8 cellular contexts compared by ENCODE assay signal in genomic region chr19:58514564-58515020, GRCh38. TPM values are rescaled to one million over a fixed set of nuclear protein-coding genes. Genes with fewer than 3 reads are reported as not detected.
DNase-seq lines count a peak whose midpoint lies in the region; ATAC-seq, FAIRE-seq and TF ChIP-seq lines count a peak whose summit lies in the region.

No MANE protein-coding gene starts in this region.

- no peak overlapping the region for H2BK20ac ChIP-seq in IMR-90 (ENCODE audit: low read depth, low read length)

- peak overlapping the region; percentile 29 to 53; a peak in 1 of 4 replicates for H4K8ac ChIP-seq in IMR-90 (ENCODE audit: low read depth in 2 of 2, low read length in 2 of 2)

- H2AFZ ChIP-seq in IMR-90 (replicated peaks; ENCODE audit: low read length, poor library complexity): no peak overlapping the region

- peaks cover 26% of the 10 kb centered on the region for H4K20me1 ChIP-seq in IMR-90 (ENCODE audit: insufficient read depth, low read length)

- H3K9me1 ChIP-seq in IMR-90 (ENCODE audit: insufficient read depth, low read length): peaks cover 8% of the 10 kb centered on the region

- 0 out of 2 replicates have a peak overlapping the region, but pooled peaks have one; percentile 3 for H3K14ac ChIP-seq in IMR-90 (replicated peaks; ENCODE audit: low read depth, low read length)

- no peak overlapping the region for H2BK120ac ChIP-seq in IMR-90 (ENCODE audit: low read depth, low read length)

- intact Hi-C loops in IMR-90 (cut with micrococcal nuclease): loop anchor here (5.0 kb wide), 1 partner anchor 207 kb away; the partner anchor contains the start of gene ERVK3-1

- H3K4me2 ChIP-seq in IMR-90 (ENCODE audit: low read depth, low read length): peak overlapping the region; percentile 20; the same call in 1 of the 2 replicates

- WGBS in IMR-90 (ENCODE audit: extremely low coverage in 2 of 2, insufficient read length in 1 of 2), 2 experiments: no CpG with 5 or more reads among the region's 3 CpGs

- DNase-seq in AG09309 (ENCODE audit: low read depth) (no peak), IMR-90 (no peak), bronchial epithelial cell (ENCODE audit: low read depth) (no peak), UCSD-AML1 (lab: John Stamatoyannopoulos, UW; ENCODE audit: unreplicated experiment) (no peak), 8988T (no peak)

- no TSS peak for BruUV-seq in IMR-90 (replicated peaks; lab: Mats Ljungman, UMichigan)

- peak overlapping the region; percentile 53 for H2AK5ac ChIP-seq in IMR-90 (ENCODE audit: low read depth, low read length)

- H3K18ac ChIP-seq in IMR-90 (ENCODE audit: low read depth, low read length): no peak overlapping the region

- ATAC-seq in IMR-90 (ENCODE audit: low read depth): no peak
- ATAC-seq in GM18873 (IDR thresholded peaks at IDR 0.05; ENCODE audit: low FRiP score, unreplicated experiment): no peak
- no peak for ATAC-seq in GM21360 (IDR thresholded peaks at IDR 0.05; ENCODE audit: unreplicated experiment)

- no peak overlapping the region for H3K56ac ChIP-seq in IMR-90 (ENCODE audit: extremely low read depth, insufficient read depth, low read length)

- FAIRE-seq in bronchial epithelial cell (lab: Jason Lieb, UNC): no peak

- POLR2A ChIA-PET in IMR-90 (lab: Charles Lee; ENCODE audit: unreplicated experiment): no interaction called here

- TF ChIP-seq CTCF in AG09309 (IDR thresholded peaks at IDR 0.05; ENCODE audit: control insufficient read depth, insufficient read depth, low read depth, low read length, missing control alignments): no peak
- TF ChIP-seq CTCF in IMR-90 (conservative IDR thresholded peaks at IDR 0.05; ENCODE audit: low read depth, low read length): no peak
- TF ChIP-seq CTCF in bronchial epithelial cell (IDR thresholded peaks at IDR 0.05; ENCODE audit: insufficient read depth, low read length, severe bottlenecking): no peak

- no peak overlapping the region for H4K5ac ChIP-seq in IMR-90 (ENCODE audit: low read depth, low read length)

- peaks cover 6% of the 10 kb centered on the region for H3K4me1 ChIP-seq in IMR-90 (ENCODE audit: control insufficient read depth, insufficient read depth, low read length)
- peaks cover 38% of the 10 kb centered on the region for H3K4me1 ChIP-seq in mucosa of stomach (ENCODE audit: control insufficient read depth, insufficient read depth, low read length)

- no peak overlapping the region for H2BK5ac ChIP-seq in IMR-90 (ENCODE audit: low read depth, low read length, poor library complexity, severe bottlenecking)

- TF ChIP-seq POLR2A in IMR-90 (IDR thresholded peaks at IDR 0.05; ENCODE audit: low read depth, low read length): no peak

- H3K27ac ChIP-seq in IMR-90 (ENCODE audit: insufficient read depth, low read length): no peak overlapping the region

- no peak overlapping the region for H2AK9ac ChIP-seq in IMR-90 (replicated peaks; ENCODE audit: low read depth, low read length, poor library complexity)

- CTCF ChIA-PET in IMR-90 (lab: Yijun Ruan, JAX): no interaction called here

- H3K27me3 ChIP-seq in IMR-90 (ENCODE audit: control insufficient read depth, insufficient read depth, low read length) (no peaks in the 10 kb centered on the region), bronchial epithelial cell (ENCODE audit: control insufficient read depth, insufficient read depth, low read length) (no peaks in the 10 kb centered on the region), mucosa of stomach (ENCODE audit: control insufficient read depth, insufficient read depth, low read length) (no peaks in the 10 kb centered on the region)

- no peak overlapping the region for H3K23ac ChIP-seq in IMR-90 (ENCODE audit: low read depth, low read length)

- H3K36me3 ChIP-seq in IMR-90 (ENCODE audit: control insufficient read depth, insufficient read depth, low read length) (peaks cover 18% of the 10 kb centered on the region), bronchial epithelial cell (ENCODE audit: control insufficient read depth, insufficient read depth, low read length) (peaks cover 2% of the 10 kb centered on the region), mucosa of stomach (ENCODE audit: control insufficient read depth, insufficient read depth, low read length) (no peaks in the 10 kb centered on the region)

- peaks cover 4 to 60% of the 10 kb centered on the region in 2 experiments; a peak in 3 of 4 replicates for H3K79me1 ChIP-seq in IMR-90 (ENCODE audit: low read depth in 1 of 2, low read length in 2 of 2)

- H2BK15ac ChIP-seq in IMR-90 (ENCODE audit: low read depth, low read length): no peak overlapping the region

- H3K4me3 ChIP-seq in AG09309 (ENCODE audit: control insufficient read depth, low read depth, low read length) (peak overlapping the region; percentile 30), IMR-90 (ENCODE audit: insufficient read depth, low read depth, low read length) (no peak overlapping the region), bronchial epithelial cell (ENCODE audit: low read depth, low read length) (peak overlapping the region; percentile 37), mucosa of stomach (ENCODE audit: low read length) (no peak overlapping the region)

- no peaks in the 10 kb centered on the region for H3K9me3 ChIP-seq in IMR-90 (ENCODE audit: control insufficient read depth, insufficient read depth, low read length)
- no peaks in the 10 kb centered on the region for H3K9me3 ChIP-seq in mucosa of stomach (ENCODE audit: control insufficient read depth, low read length)

- no peak for TF ChIP-seq RAD21 in IMR-90 (IDR thresholded peaks at IDR 0.05; ENCODE audit: low read length)

- H3K4ac ChIP-seq in IMR-90 (ENCODE audit: low read depth, low read length): no peak overlapping the region

- in situ Hi-C loops in IMR-90 (cut with MboI; ENCODE audit: low sequenced_read_pairs): no loop called here

- H4K91ac ChIP-seq in IMR-90 (ENCODE audit: insufficient read depth, low read depth, low read length): no peak overlapping the region

- dilution Hi-C loops in IMR-90 (cut with HindIII; ENCODE audit: low sequenced_read_pairs, unreplicated experiment): no loop called here

- H3K9ac ChIP-seq in IMR-90 (ENCODE audit: low read depth, low read length) (no peak overlapping the region), mucosa of stomach (ENCODE audit: low read length) (peak overlapping the region; percentile 53)

TF ChIP-seq in IMR-90, 13 proteins besides CTCF, POLR2A, EP300 and RAD21:
- TF ChIP-seq RFX5 (IDR thresholded peaks at IDR 0.05; ENCODE audit: low read depth, low read length): no peak
- no peak for TF ChIP-seq NFE2L2 (IDR thresholded peaks at IDR 0.05; ENCODE audit: low read depth, low read length)
- no peak for TF ChIP-seq CEBPB (IDR thresholded peaks at IDR 0.05; ENCODE audit: low read depth, low read length)
- TF ChIP-seq FOS (IDR thresholded peaks at IDR 0.05; ENCODE audit: low read depth, low read length): no peak
- TF ChIP-seq RCOR1 (IDR thresholded peaks at IDR 0.05; ENCODE audit: insufficient replicate concordance, low read length): no peak

RNA-seq across cellular contexts. Expression of gene SLC27A5, which starts 2.8 kb away (rescaled TPM):
- 7.5 and 7.7 TPM in 2 replicates for total RNA-seq in IMR-90 (2012; rRNA removed)
- 11.2 and 13.5 TPM in 2 replicates for polyA plus RNA-seq in IMR-90 (2012; rRNA removed)
- polyA plus RNA-seq in IMR-90 (2012; cell fraction: cytosol; rRNA removed): 14.8 and 23.8 TPM in 2 replicates
- 4.3 and 6.5 TPM in 2 replicates for polyA plus RNA-seq in IMR-90 (2012; cell fraction: nucleus; rRNA removed; ENCODE audit: low replicate concordance)
- 11.1 and 28.8 TPM in 2 replicates for total RNA-seq in bronchial epithelial cell

RNA-seq across cellular contexts. Expression of gene ZBTB45, which starts 5.0 kb away (rescaled TPM):
- total RNA-seq in IMR-90 (2012; rRNA removed) (1.4 TPM in 2 replicates), bronchial epithelial cell (3.4 and 5.1 TPM in 2 replicates)
- polyA plus RNA-seq in IMR-90 (2012; rRNA removed): 9.7 and 13.5 TPM in 2 replicates
- 9.5 and 13.5 TPM in 2 replicates for polyA plus RNA-seq in IMR-90 (2012; cell fraction: cytosol; rRNA removed)
- polyA plus RNA-seq in IMR-90 (2012; cell fraction: nucleus; rRNA removed; ENCODE audit: low replicate concordance): 13.1 and 26.4 TPM in 2 replicates

RNA-seq across cellular contexts. Expression of gene TRIM28, which starts 29.3 kb away (rescaled TPM):
- total RNA-seq in IMR-90 (2012; rRNA removed) (313 and 349 TPM in 2 replicates), bronchial epithelial cell (270 and 277 TPM in 2 replicates)
- 465 and 964 TPM in 2 replicates for polyA plus RNA-seq in IMR-90 (2012; rRNA removed)
- polyA plus RNA-seq in IMR-90 (2012; cell fraction: cytosol; rRNA removed): 339 TPM in 2 replicates
- polyA plus RNA-seq in IMR-90 (2012; cell fraction: nucleus; rRNA removed; ENCODE audit: low replicate concordance): 522 and 1,051 TPM in 2 replicates

RNA-seq across cellular contexts. Expression of gene ZNF446, which starts 38.4 kb away (rescaled TPM):
- total RNA-seq in IMR-90 (2012; rRNA removed) (3.9 and 4.8 TPM in 2 replicates), bronchial epithelial cell (2.4 and 3.7 TPM in 2 replicates)
- polyA plus RNA-seq in IMR-90 (2012; rRNA removed): 6.9 and 7.5 TPM in 2 replicates
- polyA plus RNA-seq in IMR-90 (2012; cell fraction: cytosol; rRNA removed): 4.6 and 7.2 TPM in 2 replicates
- 17.1 and 41.8 TPM in 2 replicates for polyA plus RNA-seq in IMR-90 (2012; cell fraction: nucleus; rRNA removed; ENCODE audit: low replicate concordance)

RNA-seq across cellular contexts. Expression of gene CHMP2A, which starts 40.3 kb away (rescaled TPM):
- total RNA-seq in IMR-90 (2012; rRNA removed): 105 and 128 TPM in 2 replicates
- 183 and 202 TPM in 2 replicates for polyA plus RNA-seq in IMR-90 (2012; rRNA removed)
- 206 and 255 TPM in 2 replicates for polyA plus RNA-seq in IMR-90 (2012; cell fraction: cytosol; rRNA removed)
- polyA plus RNA-seq in IMR-90 (2012; cell fraction: nucleus; rRNA removed; ENCODE audit: low replicate concordance): 88.8 and 142 TPM in 2 replicates
- total RNA-seq in bronchial epithelial cell: 166 and 219 TPM in 2 replicates

Comparison
In these comparisons a context has a peak if more than half of its experiments do, and no peak if none do; other contexts are left out.
1. H3K4me3 ChIP-seq: peak in AG09309 (single experiment) and bronchial epithelial cell (single experiment); none in IMR-90 (single experiment) and mucosa of stomach (single experiment).